Comparison of ENCODE assay signal across 1 cellular context in genomic region chr12:79737875-79738718, GRCh38.
TF ChIP-seq lines count a peak whose summit lies in the region.

No MANE protein-coding gene starts in this region.

TF ChIP-seq in SK-N-SH treated with all-trans-retinoic acid at 6 μM for 48 hours, 23 proteins besides CTCF, POLR2A, EP300 and RAD21 (continued from another document):
- TF ChIP-seq CSRNP3 (CRISPR knock-in tag; IDR thresholded peaks at IDR 0.05) (no peak), OSR1 (CRISPR knock-in tag; IDR thresholded peaks at IDR 0.05) (no peak)
